In genomic region chr19:37197768-37198167, GRCh38 we compare ENCODE assay signal across 2 cellular contexts.
TF ChIP-seq lines count a peak whose summit lies in the region.

No MANE protein-coding gene starts in this region.

TF ChIP-seq in HepG2, 621 proteins besides CTCF, POLR2A, EP300 and RAD21:
- TF ChIP-seq, protein P1, sequence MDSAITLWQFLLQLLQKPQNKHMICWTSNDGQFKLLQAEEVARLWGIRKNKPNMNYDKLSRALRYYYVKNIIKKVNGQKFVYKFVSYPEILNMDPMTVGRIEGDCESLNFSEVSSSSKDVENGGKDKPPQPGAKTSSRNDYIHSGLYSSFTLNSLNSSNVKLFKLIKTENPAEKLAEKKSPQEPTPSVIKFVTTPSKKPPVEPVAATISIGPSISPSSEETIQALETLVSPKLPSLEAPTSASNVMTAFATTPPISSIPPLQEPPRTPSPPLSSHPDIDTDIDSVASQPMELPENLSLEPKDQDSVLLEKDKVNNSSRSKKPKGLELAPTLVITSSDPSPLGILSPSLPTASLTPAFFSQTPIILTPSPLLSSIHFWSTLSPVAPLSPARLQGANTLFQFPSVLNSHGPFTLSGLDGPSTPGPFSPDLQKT (CRISPR knock-in tag; IDR thresholded peaks at IDR 0.05; ENCODE audit: borderline replicate concordance), result no peak
- TF ChIP-seq MAFK (conservative IDR thresholded peaks at IDR 0.05 in 1 of 2, IDR thresholded peaks at IDR 0.05 in 1 of 2; ENCODE audit: low read length in 2 of 2), result peak; percentile 70 to 81
- TF ChIP-seq BRCA1 (CRISPR knock-in tag; IDR thresholded peaks at IDR 0.05), result no peak
- no peak for TF ChIP-seq TIGD3 (CRISPR knock-in tag; IDR thresholded peaks at IDR 0.05; ENCODE audit: borderline replicate concordance)
- TF ChIP-seq ZNF644 (CRISPR knock-in tag; IDR thresholded peaks at IDR 0.05; ENCODE audit: low read depth), result no peak
- no peak for TF ChIP-seq SPEN (CRISPR knock-in tag; IDR thresholded peaks at IDR 0.05; ENCODE audit: low read depth)
- peak; percentile 73 for TF ChIP-seq MAFF (IDR thresholded peaks at IDR 0.05; ENCODE audit: low read depth, low read length)
- TF ChIP-seq ZMYM4 (CRISPR knock-in tag; IDR thresholded peaks at IDR 0.05), result no peak

TF ChIP-seq in K562, 482 proteins besides CTCF, POLR2A, EP300 and RAD21:
- TF ChIP-seq ZNF318 (IDR thresholded peaks at IDR 0.05; ENCODE audit: borderline replicate concordance in 1 of 2, low read depth in 1 of 2) (no peak), MAFG (tag; conservative IDR thresholded peaks at IDR 0.05) (peak; percentile 31; the same call in 1 of the 2 replicates), MAFK (IDR thresholded peaks at IDR 0.05; ENCODE audit: low read length) (peak; percentile 37; the same call in 1 of the 2 replicates), PRPF4 (IDR thresholded peaks at IDR 0.05; ENCODE audit: insufficient read depth, low read depth, low read length, poor library complexity, severe bottlenecking) (no peak), MAFF (IDR thresholded peaks at IDR 0.05; ENCODE audit: low read length) (peak; percentile 51), GABPB2 (CRISPR knock-in tag; conservative IDR thresholded peaks at IDR 0.05) (no peak), C11orf30 (IDR thresholded peaks at IDR 0.05; ENCODE audit: low read depth) (peak; percentile 46), ZNF316 (IDR thresholded peaks at IDR 0.05) (peak; percentile 59; the same call in 1 of the 2 replicates)
